8 cellular contexts compared by ENCODE assay signal in the genomic region with DNA sequence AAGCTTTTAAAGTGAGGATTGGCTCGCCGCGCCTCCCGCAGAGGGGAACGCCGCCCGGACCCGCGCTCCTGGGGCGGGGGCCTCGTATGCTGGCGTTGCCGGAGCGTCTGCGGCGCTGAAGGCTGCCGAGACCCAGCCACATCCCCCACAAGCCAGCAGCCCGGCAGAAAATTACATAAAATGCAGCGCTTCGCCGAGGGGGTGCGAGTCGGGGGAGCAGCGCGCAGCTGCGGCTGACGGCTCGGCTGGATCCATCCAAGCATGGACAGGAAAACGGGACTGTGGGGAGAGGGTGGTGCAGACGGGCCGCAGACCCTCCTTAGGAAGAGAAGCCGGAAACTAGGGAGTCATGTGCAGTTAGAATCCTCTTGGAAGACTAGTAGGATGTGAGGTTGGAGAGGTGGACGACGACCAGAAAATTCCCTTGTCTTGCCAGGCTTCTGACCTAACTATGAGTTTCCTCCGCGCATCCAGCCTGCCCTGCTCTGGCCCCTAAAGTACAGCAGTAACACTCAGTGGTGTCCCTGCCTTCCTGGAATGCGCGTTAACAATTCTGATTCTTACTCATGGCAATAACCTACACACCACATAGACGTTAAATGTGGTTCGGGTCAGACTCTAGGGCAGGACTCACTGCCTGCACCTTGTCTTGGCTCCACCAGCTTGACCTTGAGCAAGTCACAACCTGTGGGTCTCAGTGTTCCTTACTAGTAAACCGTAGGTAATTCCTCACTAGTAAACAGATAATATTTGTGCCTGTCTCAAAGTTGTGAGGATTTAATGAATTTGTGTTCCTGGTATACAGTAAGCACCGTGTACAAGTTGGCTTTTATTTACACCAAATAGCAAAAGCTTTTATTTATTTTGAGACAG. TPM values are rescaled to one million over a fixed set of nuclear protein-coding genes. Genes with fewer than 3 reads are reported as not detected.
DNase-seq lines count a peak whose midpoint lies in the region; ATAC-seq and TF ChIP-seq lines count a peak whose summit lies in the region.

No MANE protein-coding gene starts in this region.

- H2AFZ ChIP-seq in SU-DHL-6 (ENCODE audit: low read depth, low read length, severe bottlenecking) = no peak overlapping the region

- no peaks in the 10 kb centered on the region for H3K9me3 ChIP-seq in SU-DHL-6 (ENCODE audit: insufficient read depth, low read length)

- peak overlapping the region; percentile 98 for H3K9ac ChIP-seq in SU-DHL-6 (ENCODE audit: low read length)

- H3K27ac ChIP-seq in SU-DHL-6 (ENCODE audit: low read depth, low read length) = peak overlapping the region; percentile 98

- H3K27me3 ChIP-seq in SU-DHL-6 (ENCODE audit: low read length) = no peaks in the 10 kb centered on the region

- peaks cover 25% of the 10 kb centered on the region for H3K36me3 ChIP-seq in SU-DHL-6 (ENCODE audit: low read length)

- H3K79me2 ChIP-seq in SU-DHL-6 (ENCODE audit: insufficient read depth, low read length) = peaks cover 40% of the 10 kb centered on the region

- no peak for TF ChIP-seq CTCF in LNCaP clone FGC (IDR thresholded peaks at IDR 0.05; ENCODE audit: control insufficient read depth, extremely low read depth, insufficient read depth)
- TF ChIP-seq CTCF in SU-DHL-6 (IDR thresholded peaks at IDR 0.05; ENCODE audit: insufficient read depth, low read length, poor library complexity, severe bottlenecking) = no peak

- ATAC-seq in GM21723 (IDR thresholded peaks at IDR 0.05; ENCODE audit: unreplicated experiment) (peak; percentile 11), left ventricle myocardium superior (peak; percentile 37), GM18520 (IDR thresholded peaks at IDR 0.05; ENCODE audit: unreplicated experiment) (no peak)

- H3K9me2 ChIP-seq in SU-DHL-6 (replicated peaks; ENCODE audit: insufficient read depth, low read length) = no peaks in the 10 kb centered on the region

- peak overlapping the region; percentile 79 for H3K4me2 ChIP-seq in SU-DHL-6 (ENCODE audit: low read depth, low read length, poor library complexity, severe bottlenecking)

- H3K4me3 ChIP-seq in LNCaP clone FGC (ENCODE audit: low read depth, low read length) = peak overlapping the region; percentile 54
- peak overlapping the region; percentile 61 for H3K4me3 ChIP-seq in SU-DHL-6 (ENCODE audit: insufficient read depth, low read length, poor library complexity, severe bottlenecking)

- intact Hi-C loops in left ventricle myocardium superior (cut with micrococcal nuclease) = loop anchor here (10.0 kb wide), 1 partner anchor 70 kb away; a partner anchor contains a TSS
- intact Hi-C loops in posterior cingulate gyrus (cut with DNase I) = loop anchor here (5.0 kb wide), 1 partner anchor 128 kb away; no protein-coding TSS in a partner anchor

- peaks cover 18% of the 10 kb centered on the region for H4K20me1 ChIP-seq in SU-DHL-6 (ENCODE audit: low read depth, low read length)

- DNase-seq in DMS153 treated with DMSO at 0.1 percent for 48 hours (lab: John Stamatoyannopoulos, UW; ENCODE audit: unreplicated experiment) (peak; percentile 30), LNCaP clone FGC (ENCODE audit: low read depth) (no peak), amniotic stem cell (lab: John Stamatoyannopoulos, UW) (peak; percentile 24), left ventricle myocardium superior (peak; percentile 59), posterior cingulate gyrus (peak; percentile 35 to 94 (median 62))

- H3F3A ChIP-seq in SU-DHL-6 (ENCODE audit: insufficient read depth) = peaks cover 67% of the 10 kb centered on the region

RNA-seq across cellular contexts. Expression of gene BRWD1, which starts 1.0 kb away (rescaled TPM):
- 34.2 TPM for total RNA-seq in left ventricle myocardium superior

RNA-seq across cellular contexts. Expression of gene HMGN1, which starts 34.5 kb away (rescaled TPM):
- total RNA-seq in left ventricle myocardium superior = 75.4 TPM
